In the genomic region with DNA sequence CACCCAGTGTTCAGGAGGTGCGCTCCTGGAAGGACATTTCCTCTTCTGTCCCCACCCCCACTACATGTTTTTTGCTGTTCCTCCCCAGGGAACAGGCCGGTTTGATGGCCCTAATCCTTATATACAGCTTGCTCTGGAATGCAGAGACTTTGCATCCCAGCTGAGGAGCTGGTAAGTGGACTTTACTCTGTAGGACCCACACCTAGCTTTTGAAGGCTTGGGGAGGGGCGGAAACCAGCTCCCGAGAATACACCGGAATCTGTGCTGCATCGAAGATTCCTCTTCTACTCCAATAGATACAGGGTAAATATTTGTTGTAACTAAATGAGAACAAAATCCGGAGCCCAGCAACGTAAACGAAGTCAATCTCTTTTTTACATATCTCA, we compare ENCODE assay signal across 11 cellular contexts. TPM values are rescaled to one million over a fixed set of nuclear protein-coding genes. Genes with fewer than 3 reads are reported as not detected.
DNase-seq lines count a peak whose midpoint lies in the region; ATAC-seq and TF ChIP-seq lines count a peak whose summit lies in the region.
"Had no signal": no experiment of that assay in that cellular context is flagged by ENCODE, and none has a peak within 500 bp of the region (broad histone marks: within the 10 kb centered on the region; RNA-seq: fewer than 3 reads in every experiment).

No MANE protein-coding gene starts in this region.

- ATAC-seq in GM19324 (IDR thresholded peaks at IDR 0.05; ENCODE audit: low FRiP score, unreplicated experiment), result no peak
- no peak for ATAC-seq in GM21786 (IDR thresholded peaks at IDR 0.05; ENCODE audit: unreplicated experiment)

- DNase-seq in NCI-H82 (lab: John Stamatoyannopoulos, UW) (peak; percentile 53), NCI-H82 treated with DMSO at 0.1 percent for 48 hours (lab: John Stamatoyannopoulos, UW; ENCODE audit: unreplicated experiment) (no peak), OCI-LY7 (ENCODE audit: low spot score) (no peak), osteocyte (ENCODE audit: extremely low spot score, unreplicated experiment) (no peak), anterior cingulate cortex (lab: John Stamatoyannopoulos, UW) (no peak)
- DNase-seq: ACHN, MV-4-11 had no signal

- H3K36me3 Mint-ChIP-seq in osteocyte (ENCODE audit: unreplicated experiment), result no peaks in the 10 kb centered on the region

- TF ChIP-seq CTCF in OCI-LY7 (conservative IDR thresholded peaks at IDR 0.05; ENCODE audit: low read length), result no peak
- TF ChIP-seq CTCF in osteocyte (IDR thresholded peaks at IDR 0.05), result no peak

- H3K79me2 ChIP-seq in OCI-LY7 (ENCODE audit: insufficient read depth, low read depth, low read length), result no peaks in the 10 kb centered on the region

- no peak overlapping the region for H3K27ac ChIP-seq in OCI-LY7 (ENCODE audit: low read depth, low read length, poor library complexity, severe bottlenecking)

- CTCF ChIA-PET in OCI-LY7 (lab: Charles Lee; ENCODE audit: unreplicated experiment), result interaction anchor here (0.8 kb wide), 1 partner anchor 11 kb away, joined by 3 read pairs; no protein-coding TSS in a partner anchor

- intact Hi-C loops in OCI-LY7 (cut with micrococcal nuclease; ENCODE audit: unreplicated experiment), result loop anchor here (5.0 kb wide), 1 partner anchor 163 kb away; a partner anchor contains a TSS

- no peaks in the 10 kb centered on the region for H4K20me1 ChIP-seq in OCI-LY7 (ENCODE audit: insufficient read depth, low read length)

- no peaks in the 10 kb centered on the region for H3K36me3 ChIP-seq in OCI-LY7 (ENCODE audit: insufficient read depth, low read length)

- H3K27ac Mint-ChIP-seq in osteocyte (ENCODE audit: unreplicated experiment), result no peak overlapping the region
- H3K27ac Mint-ChIP-seq: dendritic cell treated with granulocyte-macrophage colony-stimulating factor and Interleukin-4, amounts not matched to agents 40 ng/mL and 50 ng/mL, for 4 days had no signal

- POLR2A ChIA-PET in OCI-LY7 (lab: Charles Lee), result interaction anchor here (0.6 kb wide), 1 partner anchor 10 kb away, joined by 4 read pairs; no protein-coding TSS in a partner anchor

- H3K9me3 ChIP-seq in OCI-LY7 (ENCODE audit: low read length), result no peaks in the 10 kb centered on the region

- H3K27me3 Mint-ChIP-seq in osteocyte (ENCODE audit: unreplicated experiment), result peaks cover 18% of the 10 kb centered on the region

- H3K9me3 Mint-ChIP-seq in osteocyte (ENCODE audit: unreplicated experiment), result no peaks in the 10 kb centered on the region
- H3K9me3 Mint-ChIP-seq: dendritic cell treated with granulocyte-macrophage colony-stimulating factor and Interleukin-4, amounts not matched to agents 40 ng/mL and 50 ng/mL, for 4 days had no signal

- peak overlapping the region; percentile 75 for H3K4me3 Mint-ChIP-seq in osteocyte (ENCODE audit: unreplicated experiment)

- BruUV-seq in OCI-LY7 (replicated peaks; lab: Mats Ljungman, UMichigan), result no TSS peak

- H3K4me1 Mint-ChIP-seq in osteocyte (ENCODE audit: unreplicated experiment), result peaks cover 22% of the 10 kb centered on the region

- H3K4me3 ChIP-seq in OCI-LY7 (ENCODE audit: low read depth, low read length, poor library complexity, severe bottlenecking), result peak overlapping the region; percentile 69
- peak overlapping the region; percentile 78 for H3K4me3 ChIP-seq in iPS-11a (ENCODE audit: low read depth, low read length)

- peak overlapping the region; percentile 93 for H2AFZ ChIP-seq in OCI-LY7 (ENCODE audit: low read length)

- H3K9me2 ChIP-seq in OCI-LY7 (ENCODE audit: insufficient read depth, low read length), result no peaks in the 10 kb centered on the region

- H3K4me1 ChIP-seq in OCI-LY7 (ENCODE audit: insufficient read depth, low read length, poor library complexity, severe bottlenecking), result peaks cover 32% of the 10 kb centered on the region

- peak overlapping the region; percentile 73 for H3K4me2 ChIP-seq in OCI-LY7 (ENCODE audit: low read length)

RNA-seq across cellular contexts. Expression of a gene that starts 1.2 kb away (rescaled TPM):
- 1.7 and 2.5 TPM in 2 replicates for total RNA-seq in OCI-LY7 (2014; rRNA removed; shearing (Covaris generic))
- total RNA-seq in OCI-LY7 (2022) (5.5 TPM in 2 replicates), osteocyte (0.99 and 1.7 TPM in 2 replicates)

RNA-seq across cellular contexts. Expression of a gene that starts 30.1 kb away (rescaled TPM):
- total RNA-seq in OCI-LY7 (2014; rRNA removed; shearing (Covaris generic)), result 0.06 TPM in 1 of 2 replicates, not detected in the other
- 0.13 TPM in 1 of 2 replicates, not detected in the other for total RNA-seq in OCI-LY7 (2022)
- total RNA-seq in osteocyte, result 7.1 and 9.0 TPM in 2 replicates

RNA-seq across cellular contexts. Expression of a gene that starts 50.7 kb away (rescaled TPM):
- total RNA-seq in OCI-LY7 (2014; rRNA removed; shearing (Covaris generic)), result 47.7 and 72.0 TPM in 2 replicates
- total RNA-seq in OCI-LY7 (2022) (118 and 130 TPM in 2 replicates), osteocyte (105 and 107 TPM in 2 replicates)
